ENCODE assay signal across 1 cellular context in genomic region chr11:93633835-93634234, GRCh38.
TF ChIP-seq lines count a peak whose summit lies in the region.

No MANE protein-coding gene starts in this region.

TF ChIP-seq in H1, 55 proteins besides CTCF, POLR2A, EP300 and RAD21:
- no peak for TF ChIP-seq CHD7 (IDR thresholded peaks at IDR 0.05; ENCODE audit: insufficient replicate concordance, low read length)
- no peak for TF ChIP-seq CHD2 (IDR thresholded peaks at IDR 0.05; ENCODE audit: low read length)
- TF ChIP-seq TCF12 (IDR thresholded peaks at IDR 0.05; ENCODE audit: low read depth, low read length), result no peak
- no peak for TF ChIP-seq KDM4A (IDR thresholded peaks at IDR 0.05; ENCODE audit: low read depth, low read length, severe bottlenecking)
- TF ChIP-seq TAF7 (optimal IDR thresholded peaks at IDR 0.05; ENCODE audit: borderline replicate concordance, low read depth, low read length), result no peak
